Comparison of ENCODE assay signal across 26 cellular contexts in the genomic region with DNA sequence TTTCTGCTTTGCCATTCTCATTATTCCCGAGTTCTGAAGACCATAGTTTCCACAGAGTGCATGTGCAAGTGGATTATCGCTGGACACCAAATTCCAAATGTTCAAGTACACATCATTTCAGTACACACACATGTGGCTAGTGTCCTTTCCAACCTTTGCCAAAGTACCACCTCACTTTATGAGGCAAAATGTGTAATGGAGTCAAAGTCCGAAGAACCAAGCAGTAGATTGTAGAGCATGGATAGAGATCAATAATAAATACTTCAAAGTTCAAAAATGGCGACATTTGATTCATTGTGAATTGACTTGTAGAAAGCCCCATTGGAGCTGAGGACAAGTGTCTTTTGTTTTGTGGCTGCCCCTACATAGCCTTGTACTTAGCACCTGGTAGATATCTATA.
DNase-seq lines count a peak whose midpoint lies in the region; ATAC-seq, FAIRE-seq and TF ChIP-seq lines count a peak whose summit lies in the region.
"Had no signal": no experiment of that assay in that cellular context is flagged by ENCODE, and none has a peak within 500 bp of the region (broad histone marks: within the 10 kb centered on the region; RNA-seq: fewer than 3 reads in every experiment).

No MANE protein-coding gene starts in this region.

- H3K4me1 ChIP-seq in A549 (peaks cover 27% of the 10 kb centered on the region), astrocyte (ENCODE audit: insufficient read depth, low read length) (no peaks in the 10 kb centered on the region), small intestine (ENCODE audit: control insufficient read depth in 2 of 2, insufficient read depth in 1 of 2, low read depth in 1 of 2, low read length in 1 of 2) (no peaks in the 10 kb centered on the region), mesendoderm (ENCODE audit: control insufficient read depth, low read depth, low read length) (no peaks in the 10 kb centered on the region), BE2C (no peaks in the 10 kb centered on the region)
- H3K4me1 ChIP-seq: BLaER1 had no signal

- H3K4me3 Mint-ChIP-seq in astrocyte (ENCODE audit: unreplicated experiment), result no peak overlapping the region
- no peak overlapping the region for H3K4me3 Mint-ChIP-seq in endothelial cell (ENCODE audit: unreplicated experiment)
- H3K4me3 Mint-ChIP-seq: B cell; CD14-positive monocyte; CD4-positive, alpha-beta memory T cell; CD4-positive, CD25-positive, alpha-beta regulatory T cell; CD8-positive, alpha-beta memory T cell had no signal

- H3K4me3 ChIP-seq in A549, result no peak overlapping the region
- H3K4me3 ChIP-seq in astrocyte (ENCODE audit: insufficient read depth, low read depth, low read length), result no peak overlapping the region
- H3K4me3 ChIP-seq in small intestine (ENCODE audit: low read depth in 1 of 2, low read length in 2 of 2), result no peak overlapping the region
- H3K4me3 ChIP-seq in mesendoderm (ENCODE audit: low read length), result no peak overlapping the region
- no peak overlapping the region for H3K4me3 ChIP-seq in BE2C (ENCODE audit: low read depth, low read length)
- H3K4me3 ChIP-seq: BLaER1, GM12878 had no signal

- H3K56ac ChIP-seq in mesendoderm (ENCODE audit: low read length), result no peak overlapping the region

- POLR2A ChIA-PET in A549 (lab: Yijun Ruan, JAX), result no interaction called here

- H3K36me3 Mint-ChIP-seq in astrocyte (ENCODE audit: low read depth, unreplicated experiment) (no peaks in the 10 kb centered on the region), endothelial cell (ENCODE audit: low read depth, unreplicated experiment) (no peaks in the 10 kb centered on the region)

- no peak overlapping the region for H3K27ac ChIP-seq in A549
- H3K27ac ChIP-seq in astrocyte (ENCODE audit: low read depth, low read length), result no peak overlapping the region
- no peak overlapping the region for H3K27ac ChIP-seq in small intestine (ENCODE audit: low read depth in 1 of 2, low read length in 1 of 2)
- no peak overlapping the region for H3K27ac ChIP-seq in mesendoderm (ENCODE audit: low read depth, low read length)
- H3K27ac ChIP-seq: BLaER1 had no signal

- CTCF ChIA-PET in A549 (lab: Yijun Ruan, JAX), result no interaction called here

- ATAC-seq in A549, result no peak
- ATAC-seq: GM12878 had no signal

- no peak overlapping the region for H2AFZ ChIP-seq in astrocyte (ENCODE audit: low read depth, low read length)

- no peak for TF ChIP-seq RAD21 in A549 (conservative IDR thresholded peaks at IDR 0.05 in 1 of 2, IDR thresholded peaks at IDR 0.05 in 1 of 2)

- no peak overlapping the region for H2BK5ac ChIP-seq in mesendoderm (ENCODE audit: low read length)

- no peak overlapping the region for H2BK15ac ChIP-seq in mesendoderm (replicated peaks; ENCODE audit: low read depth)

- H3K9me3 Mint-ChIP-seq in astrocyte (ENCODE audit: unreplicated experiment), result no peaks in the 10 kb centered on the region
- H3K9me3 Mint-ChIP-seq in endothelial cell (ENCODE audit: unreplicated experiment), result no peaks in the 10 kb centered on the region
- H3K9me3 Mint-ChIP-seq: CD14-positive monocyte; CD8-positive, alpha-beta memory T cell had no signal

- no peak overlapping the region for H3K18ac ChIP-seq in mesendoderm (ENCODE audit: low read length)

- no peak for TF ChIP-seq EP300 in A549 (IDR thresholded peaks at IDR 0.05)

- H3K27ac Mint-ChIP-seq in astrocyte (ENCODE audit: unreplicated experiment) (no peak overlapping the region), endothelial cell (ENCODE audit: unreplicated experiment) (no peak overlapping the region)
- H3K27ac Mint-ChIP-seq: B cell; CD4-positive, alpha-beta memory T cell had no signal

- no peak overlapping the region for H3K23ac ChIP-seq in mesendoderm (ENCODE audit: low read length)

- no peak overlapping the region for H3K4me2 ChIP-seq in A549
- no peak overlapping the region for H3K4me2 ChIP-seq in astrocyte (ENCODE audit: low read length)
- H3K4me2 ChIP-seq in mesendoderm (ENCODE audit: low read length), result no peak overlapping the region
- H3K4me2 ChIP-seq: BLaER1 had no signal

- H3K9ac ChIP-seq in astrocyte (ENCODE audit: low read length) (no peak overlapping the region), mesendoderm (ENCODE audit: low read length) (no peak overlapping the region)
- H3K9ac ChIP-seq: BLaER1 had no signal

- no peak for DNase-seq in A549 (ENCODE audit: low read depth in 1 of 2, low spot score in 1 of 2)
- no peak for DNase-seq in GM12891 (ENCODE audit: insufficient read length, low spot score)
- no peak for DNase-seq in astrocyte (ENCODE audit: low read depth)
- DNase-seq in small intestine, result peak; percentile 83
- no peak for DNase-seq in mesendoderm
- DNase-seq in BE2C, result no peak
- no peak for DNase-seq in endothelial cell (ENCODE audit: low spot score)
- DNase-seq: 8988T; AML-193; C1 segment of cervical spinal cord; CD4-positive, alpha-beta memory T cell; CD4-positive, CD25-positive, alpha-beta regulatory T cell; CD8-positive, alpha-beta memory T cell; COR-L47; DMS 273 treated with DMSO at 0.1 percent for 48 hours; DMS153; DMS53; DMS79; DND-41; EL; GDM1 had no signal

- H2BK120ac ChIP-seq in mesendoderm (ENCODE audit: low read depth, low read length), result no peak overlapping the region

- no peak overlapping the region for H2AK5ac ChIP-seq in mesendoderm (ENCODE audit: low read length)

- peak; percentile 73 for FAIRE-seq in A549 (lab: Jason Lieb, UNC)
- peak; percentile 74 for FAIRE-seq in GM12891 (lab: Jason Lieb, UNC)
- peak; percentile 80 for FAIRE-seq in astrocyte (lab: Jason Lieb, UNC)
- no peak for FAIRE-seq in small intestine (lab: Jason Lieb, UNC)
- FAIRE-seq: A204.1, GM12878 had no signal

- H3K9me3 ChIP-seq in A549, result no peaks in the 10 kb centered on the region
- no peaks in the 10 kb centered on the region for H3K9me3 ChIP-seq in astrocyte (ENCODE audit: insufficient read depth, low read depth, low read length)
- no peaks in the 10 kb centered on the region for H3K9me3 ChIP-seq in small intestine (ENCODE audit: control insufficient read depth, low read depth)
- no peaks in the 10 kb centered on the region for H3K9me3 ChIP-seq in BE2C

- TF ChIP-seq CTCF in A549 (IDR thresholded peaks at IDR 0.05) (no peak), astrocyte (IDR thresholded peaks at IDR 0.05; ENCODE audit: insufficient read depth, low read depth, low read length) (no peak), BE2C (IDR thresholded peaks at IDR 0.05; ENCODE audit: low read depth, low read length) (no peak), endothelial cell (IDR thresholded peaks at IDR 0.05; ENCODE audit: unreplicated experiment) (no peak)

- WGBS in A549 (ENCODE audit: missing lambda C conversion rate), result 95% methylated on average over 4 of the region's 4 CpGs
- WGBS in small intestine, 3 donors, result 48 to 66% (median 59%) methylated on average over 4 of the region's 4 CpGs
- WGBS in mesendoderm (ENCODE audit: extremely low coverage, insufficient coverage, low lambda C conversion rate), result no CpG with 5 or more reads among the region's 4 CpGs

- H3K27me3 Mint-ChIP-seq in astrocyte (ENCODE audit: low read depth, unreplicated experiment) (no peaks in the 10 kb centered on the region), endothelial cell (ENCODE audit: unreplicated experiment) (no peaks in the 10 kb centered on the region)
- H3K27me3 Mint-ChIP-seq: B cell; CD4-positive, alpha-beta memory T cell; CD4-positive, CD25-positive, alpha-beta regulatory T cell; CD8-positive, alpha-beta memory T cell had no signal

- TF ChIP-seq POLR2A in A549 (IDR thresholded peaks at IDR 0.05; ENCODE audit: low read length), result no peak
- TF ChIP-seq POLR2A in GM12891 (IDR thresholded peaks at IDR 0.05; ENCODE audit: low read depth, low read length), result no peak

- H4K20me1 ChIP-seq in astrocyte (ENCODE audit: insufficient read depth, low read length), result no peaks in the 10 kb centered on the region

- no peak overlapping the region for H4K8ac ChIP-seq in mesendoderm (ENCODE audit: low read depth, low read length)

- H3K4ac ChIP-seq in mesendoderm (ENCODE audit: low read depth, low read length), result no peak overlapping the region

- H4K5ac ChIP-seq in mesendoderm (ENCODE audit: low read length), result no peak overlapping the region

- H3K36me3 ChIP-seq in astrocyte (ENCODE audit: insufficient read depth, low read length) (no peaks in the 10 kb centered on the region), small intestine (ENCODE audit: control insufficient read depth in 2 of 2, insufficient read depth in 2 of 2, low read length in 2 of 2) (no peaks in the 10 kb centered on the region), mesendoderm (ENCODE audit: control insufficient read depth, insufficient read depth, low read length) (no peaks in the 10 kb centered on the region), BE2C (no peaks in the 10 kb centered on the region)
- H3K36me3 ChIP-seq: BLaER1 had no signal

- H3K27me3 ChIP-seq in astrocyte (ENCODE audit: insufficient read depth, low read length) (no peaks in the 10 kb centered on the region), small intestine (ENCODE audit: control insufficient read depth in 2 of 2, insufficient read depth in 2 of 2, low read length in 2 of 2) (no peaks in the 10 kb centered on the region), mesendoderm (ENCODE audit: insufficient read depth, low read length, poor library complexity) (no peaks in the 10 kb centered on the region), BE2C (no peaks in the 10 kb centered on the region)

- H3K79me1 ChIP-seq in mesendoderm (ENCODE audit: low read length), result no peaks in the 10 kb centered on the region

- H3K79me2 ChIP-seq in astrocyte (ENCODE audit: insufficient read depth, low read length) (no peaks in the 10 kb centered on the region), mesendoderm (ENCODE audit: control insufficient read depth, insufficient read depth, low read length) (no peaks in the 10 kb centered on the region)

- H3K4me1 Mint-ChIP-seq in astrocyte (ENCODE audit: low read depth, unreplicated experiment) (no peaks in the 10 kb centered on the region), endothelial cell (ENCODE audit: unreplicated experiment) (peaks cover 3% of the 10 kb centered on the region)
- H3K4me1 Mint-ChIP-seq: B cell; CD4-positive, alpha-beta memory T cell; CD8-positive, alpha-beta memory T cell had no signal

TF ChIP-seq in A549, 52 proteins besides CTCF, POLR2A, EP300 and RAD21 (continues in another document):
- TF ChIP-seq HOXB5 (CRISPR knock-in tag; IDR thresholded peaks at IDR 0.05), result no peak
- no peak for TF ChIP-seq HEYL (CRISPR knock-in tag; IDR thresholded peaks at IDR 0.05)

TF ChIP-seq in GM12891, 5 proteins besides CTCF, POLR2A, EP300 and RAD21:
- TF ChIP-seq PAX5 (IDR thresholded peaks at IDR 0.05; ENCODE audit: insufficient read depth, low read length, severe bottlenecking) (no peak), SPI1 (IDR thresholded peaks at IDR 0.05; ENCODE audit: low read depth, low read length) (no peak), TAF1 (IDR thresholded peaks at IDR 0.05; ENCODE audit: low read depth, low read length) (no peak), POLR2AphosphoS5 (IDR thresholded peaks at IDR 0.05; ENCODE audit: low read depth, low read length) (no peak), POU2F2 (IDR thresholded peaks at IDR 0.05; ENCODE audit: low read depth, low read length) (no peak)
